In the genomic region with DNA sequence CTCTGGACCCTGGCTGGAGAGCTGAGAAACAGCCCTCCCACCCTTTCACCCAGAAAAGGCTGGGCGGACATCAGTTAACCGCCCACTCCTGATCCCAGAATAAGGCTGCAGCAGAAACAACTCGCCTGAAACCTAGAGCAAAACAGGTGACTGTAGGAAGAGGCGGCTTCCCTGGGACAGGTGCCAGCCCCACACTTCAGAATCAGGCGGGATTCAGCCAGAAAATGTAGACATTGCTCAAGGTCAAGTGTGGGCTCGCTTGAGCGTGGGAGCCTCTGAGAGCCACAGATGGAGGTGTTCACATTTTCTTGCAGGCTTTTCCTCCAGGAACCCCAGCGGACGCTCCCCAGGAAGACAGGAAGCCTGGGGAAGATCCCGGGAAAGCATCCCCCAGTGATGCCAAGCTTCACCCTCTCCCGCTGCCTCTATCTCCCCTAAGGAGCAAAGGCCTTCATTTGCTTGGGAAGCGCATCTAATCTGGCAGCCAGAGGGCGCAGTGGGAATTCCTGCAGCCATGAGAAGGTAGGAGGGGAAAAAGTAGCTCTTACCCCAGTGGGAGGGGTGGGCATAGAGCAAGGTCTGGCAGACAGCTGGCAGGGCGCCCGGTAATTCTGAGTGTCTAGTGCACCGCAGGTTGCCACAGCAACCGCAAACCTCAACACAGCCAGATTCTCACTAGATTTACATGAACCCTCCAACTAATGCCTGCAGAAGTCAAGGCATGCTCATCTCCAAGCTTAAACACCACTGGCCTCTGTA, we compare ENCODE assay signal across 8 cellular contexts.
DNase-seq lines count a peak whose midpoint lies in the region; ATAC-seq and TF ChIP-seq lines count a peak whose summit lies in the region.

No MANE protein-coding gene starts in this region.

- DNase-seq in BE2C (peak; percentile 98), HT1080 (ENCODE audit: low read depth) (peak; percentile 84), NCI-H69 (lab: John Stamatoyannopoulos, UW) (peak; percentile 98), mesothelial cell of epicardium (ENCODE audit: low spot score in 2 of 2, unreplicated experiment in 2 of 2) (peak; percentile 74 to 82)
- DNase-seq in activated CD8-positive, alpha-beta memory T cell treated with anti-CD3 and anti-CD28 coated beads, Interleukin-2, amount 50 U/mL, for 4 hours = no peak

- ATAC-seq in activated T-helper 17 cell treated with anti-CD3 and anti-CD28 coated beads, Interleukin-2, amount 50 U/mL, for 72 hours (replicated peaks) = no peak
- no peak for ATAC-seq in HG03439 (IDR thresholded peaks at IDR 0.05; ENCODE audit: unreplicated experiment)

- no peaks in the 10 kb centered on the region for H3K9me3 Mint-ChIP-seq in mesothelial cell of epicardium
- H3K9me3 Mint-ChIP-seq in activated T-helper 17 cell treated with anti-CD3 and anti-CD28 coated beads, Interleukin-2, amount 50 U/mL, for 72 hours = no peaks in the 10 kb centered on the region

- no peak overlapping the region for H3K4me3 ChIP-seq in BE2C (ENCODE audit: low read depth, low read length)

- H3K4me1 ChIP-seq in BE2C = peaks cover 6% of the 10 kb centered on the region

- H3K27ac ChIP-seq in cingulate gyrus (ENCODE audit: low read depth, low read length) = peak overlapping the region; percentile 41

- no peaks in the 10 kb centered on the region for H3K36me3 ChIP-seq in BE2C

- H3K36me3 Mint-ChIP-seq in mesothelial cell of epicardium = no peaks in the 10 kb centered on the region
- H3K36me3 Mint-ChIP-seq in activated T-helper 17 cell treated with anti-CD3 and anti-CD28 coated beads, Interleukin-2, amount 50 U/mL, for 72 hours (ENCODE audit: low read depth) = no peaks in the 10 kb centered on the region

- H3K9me3 ChIP-seq in BE2C = no peaks in the 10 kb centered on the region

- peaks cover 5% of the 10 kb centered on the region for H3K4me1 Mint-ChIP-seq in mesothelial cell of epicardium
- H3K4me1 Mint-ChIP-seq in activated T-helper 17 cell treated with anti-CD3 and anti-CD28 coated beads, Interleukin-2, amount 50 U/mL, for 72 hours = no peaks in the 10 kb centered on the region

- no peaks in the 10 kb centered on the region for H3K27me3 Mint-ChIP-seq in mesothelial cell of epicardium (ENCODE audit: low read depth)
- peaks cover 4% of the 10 kb centered on the region for H3K27me3 Mint-ChIP-seq in activated T-helper 17 cell treated with anti-CD3 and anti-CD28 coated beads, Interleukin-2, amount 50 U/mL, for 72 hours

- TF ChIP-seq CTCF in BE2C (IDR thresholded peaks at IDR 0.05; ENCODE audit: low read depth, low read length) = peak; percentile 94
- TF ChIP-seq CTCF in mesothelial cell of epicardium (IDR thresholded peaks at IDR 0.05; ENCODE audit: unreplicated experiment) = no peak

- no peak overlapping the region for H3K27ac Mint-ChIP-seq in mesothelial cell of epicardium
- H3K27ac Mint-ChIP-seq in activated T-helper 17 cell treated with anti-CD3 and anti-CD28 coated beads, Interleukin-2, amount 50 U/mL, for 72 hours = no peak overlapping the region

- no peak overlapping the region for H3K4me3 Mint-ChIP-seq in mesothelial cell of epicardium
- H3K4me3 Mint-ChIP-seq in activated T-helper 17 cell treated with anti-CD3 and anti-CD28 coated beads, Interleukin-2, amount 50 U/mL, for 72 hours = no peak overlapping the region

- H3K27me3 ChIP-seq in BE2C = no peaks in the 10 kb centered on the region
